In genomic region chr16:84581161-84581560, GRCh38 we compare ENCODE assay signal across 13 cellular contexts.
"Had no signal": no experiment of that assay in that cellular context is flagged by ENCODE, and none has a peak within 500 bp of the region (broad histone marks: within the 10 kb centered on the region; RNA-seq: fewer than 3 reads in every experiment).

No MANE protein-coding gene starts in this region.

- H3K4me3 Mint-ChIP-seq: natural killer cell treated with Interleukin-12 subunit alpha and Interleukin-12 subunit beta and Interleukin-15 and Interleukin-18, amount 100 ng/mL, for 72 hours had no signal

- ATAC-seq: left cardiac atrium, mucosa of descending colon, psoas muscle had no signal

- H3K27ac ChIP-seq: psoas muscle, sigmoid colon had no signal

- H3K9me3 Mint-ChIP-seq: natural killer cell treated with Interleukin-12 subunit alpha and Interleukin-12 subunit beta and Interleukin-15 and Interleukin-18, amount 100 ng/mL, for 72 hours had no signal

- H3K27me3 Mint-ChIP-seq: natural killer cell treated with Interleukin-12 subunit alpha and Interleukin-12 subunit beta and Interleukin-15 and Interleukin-18, amount 100 ng/mL, for 72 hours had no signal

- H3K27me3 ChIP-seq: sigmoid colon, stomach had no signal

- H3K27ac Mint-ChIP-seq: natural killer cell treated with Interleukin-12 subunit alpha and Interleukin-12 subunit beta and Interleukin-15 and Interleukin-18, amount 100 ng/mL, for 72 hours had no signal

- DNase-seq: activated CD4-positive, alpha-beta T cell treated with anti-CD3 and anti-CD28 coated beads for 4 hours; activated T-cell treated with anti-CD3 and anti-CD28 coated beads, Interleukin-2, amount 50 U/mL, for 1 hour; effector CD4-positive, alpha-beta T cell; foreskin melanocyte; head of caudate nucleus; left cardiac atrium; sigmoid colon; stomach; T-helper 9 cell had no signal

- H3K36me3 ChIP-seq: sigmoid colon had no signal

- H3K36me3 Mint-ChIP-seq: natural killer cell treated with Interleukin-12 subunit alpha and Interleukin-12 subunit beta and Interleukin-15 and Interleukin-18, amount 100 ng/mL, for 72 hours had no signal

- H3K4me3 ChIP-seq: lung, mucosa of descending colon, psoas muscle, sigmoid colon, stomach had no signal

- H3K9me3 ChIP-seq: mucosa of descending colon, psoas muscle, sigmoid colon, stomach had no signal
